Comparison of ENCODE assay signal across 28 cellular contexts in the genomic region with DNA sequence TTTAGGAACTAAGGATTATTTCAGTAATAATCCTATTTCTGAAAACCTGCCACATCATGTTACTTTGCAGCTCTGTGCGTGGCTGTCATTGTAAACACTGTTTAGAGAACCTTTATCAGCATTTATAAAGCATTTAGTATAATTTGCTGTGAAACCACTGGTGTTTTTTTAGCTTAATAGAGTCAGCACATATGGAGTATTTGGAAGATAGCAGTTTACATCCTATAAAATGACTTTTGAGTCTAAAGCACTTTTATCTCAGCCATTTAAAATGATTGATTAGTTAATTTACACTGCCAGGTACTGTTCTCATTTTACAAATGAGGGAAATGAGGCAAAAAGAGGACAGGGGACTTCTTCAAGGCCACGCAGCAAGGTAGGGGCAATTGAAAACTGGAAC.
"Had no signal": no experiment of that assay in that cellular context is flagged by ENCODE, and none has a peak within 500 bp of the region (broad histone marks: within the 10 kb centered on the region; RNA-seq: fewer than 3 reads in every experiment).

No MANE protein-coding gene starts in this region.

- H3K36me3 ChIP-seq: SJSA1 had no signal

- H2AFZ ChIP-seq: PC-9 had no signal

- H3K4me3 ChIP-seq: K562, PC-9, SJSA1 had no signal

- DNase-seq: Kasumi-1; MM.1S; NCI-H1092 treated with DMSO at 0.1 percent for 48 hours; NCI-H1436; NCI-H1694 treated with DMSO at 0.1 percent for 48 hours; NCI-H1930; NCI-H2107; NCI-H2227 treated with DMSO at 0.1 percent for 48 hours; NCI-H524; NCI-H526 treated with DMSO at 0.1 percent for 48 hours; NCI-H774; NK-92 treated with Interleukin-12 subunit alpha and Interleukin-12 subunit beta, amount 100 ng/mL, for 24 hours; OCI-M1; PC-9; Right ventricle myocardium superior; RPMI8226; SIG-M5; SK-N-SH; SW 1271; T-cell had no signal

- H3K36me3 Mint-ChIP-seq: IgD-negative memory B cell, T-cell had no signal

- H3K4me2 ChIP-seq: KMS-11, PC-9, SK-N-SH had no signal

- H3K27me3 ChIP-seq: SJSA1 had no signal

- H3K9me3 ChIP-seq: SJSA1, SK-N-SH had no signal

- H3K4me1 ChIP-seq: SJSA1 had no signal

- FAIRE-seq: HTR-8/SVneo, K562, RCC 7860 had no signal

- H3K27me3 Mint-ChIP-seq: IgD-negative memory B cell had no signal

- H3K9me3 Mint-ChIP-seq: IgD-negative memory B cell; T-cell; T-helper 1 cell treated with Interleukin-12 subunit alpha and Interleukin-12 subunit beta and Interleukin-4 antibody, amounts not matched to agents 30 μg/mL and 1 μg/mL, for 36 hours had no signal

- H3K27ac Mint-ChIP-seq: IgD-negative memory B cell; T-cell; T-helper 1 cell treated with Interleukin-12 subunit alpha and Interleukin-12 subunit beta and Interleukin-4 antibody, amounts not matched to agents 30 μg/mL and 1 μg/mL, for 36 hours had no signal

- H3K4me1 Mint-ChIP-seq: IgD-negative memory B cell, T-cell had no signal

- H3K27ac ChIP-seq: HL-60, KMS-11, PC-9, SJSA1 had no signal

- H3K9ac ChIP-seq: KMS-11, SK-N-SH had no signal

- H3K4me3 Mint-ChIP-seq: IgD-negative memory B cell; T-cell; T-helper 1 cell treated with Interleukin-12 subunit alpha and Interleukin-12 subunit beta and Interleukin-4 antibody, amounts not matched to agents 30 μg/mL and 1 μg/mL, for 36 hours had no signal

- ATAC-seq: K562, T-cell had no signal
